Comparison of ENCODE assay signal across 8 cellular contexts in genomic region chr15:63121382-63122001, GRCh38. TPM values are rescaled to one million over a fixed set of nuclear protein-coding genes. Genes with fewer than 3 reads are reported as not detected.
A peak's percentile ranks its signal among the peaks of the same experiment; 100 is the strongest.
DNase-seq lines count a peak whose midpoint lies in the region; ATAC-seq, FAIRE-seq and TF ChIP-seq lines count a peak whose summit lies in the region.

TSS of gene LACTB (plus strand) at chr15:63121861. CDS start at chr15:63121872, 11 bp downstream.

- peak; percentile 47 for TF ChIP-seq POLR2A in A549 (IDR thresholded peaks at IDR 0.05; ENCODE audit: low read length)
- TF ChIP-seq POLR2A in spleen (IDR thresholded peaks at IDR 0.05): peak in 1 of 3 donors; percentile 36

- peaks cover 11 to 24% of the 10 kb centered on the region in 2 donors for H3K4me1 Mint-ChIP-seq in immature natural killer cell

- H3K4me3 Mint-ChIP-seq in immature natural killer cell: peak within 1 kb of the TSS; percentile 88 to 98 (median 93)

- peak within 1 kb of the TSS; percentile 85 for H3K4me2 ChIP-seq in A549

- peak; percentile 81 to 94 for DNase-seq in A549 (ENCODE audit: low read depth in 1 of 2, low spot score in 1 of 2)
- DNase-seq in NCI-H2227 treated with DMSO at 0.1 percent for 48 hours (lab: John Stamatoyannopoulos, UW): peak; percentile 45
- peak; percentile 58 for DNase-seq in activated CD4-positive, CD25-positive, alpha-beta regulatory T cell treated with anti-CD3 and anti-CD28 coated beads, Interleukin-2, amount 50 U/mL, for 16 hours (ENCODE audit: low read depth, low spot score)
- peak in 60 of 61 donors; percentile 34 to 93 (median 81) for DNase-seq in caudate nucleus (lab: John Stamatoyannopoulos, UW)
- peak; percentile 73 to 77 (median 76) for DNase-seq in immature natural killer cell
- DNase-seq in spleen: peak; percentile 96

- TF ChIP-seq CTCF in A549 (IDR thresholded peaks at IDR 0.05) (no peak), spleen (IDR thresholded peaks at IDR 0.05 in 8 of 11, conservative IDR thresholded peaks at IDR 0.05 in 3 of 11) (no peak)

- peaks cover 0 to 15% (median 13%) of the 10 kb centered on the region in 6 donors for H3K9me3 Mint-ChIP-seq in immature natural killer cell

- H3K4me1 ChIP-seq in A549: peaks cover 14% of the 10 kb centered on the region; the same call in 2 of the 3 replicates
- peaks cover 7 to 16% (median 10%) of the 10 kb centered on the region in 6 donors for H3K4me1 ChIP-seq in spleen

- no peak for FAIRE-seq in A549 (lab: Jason Lieb, UNC)

- peak; percentile 94 to 97 for ATAC-seq in A549
- peak; percentile 51 for ATAC-seq in GM18861 (IDR thresholded peaks at IDR 0.05; ENCODE audit: unreplicated experiment)
- ATAC-seq in HG03095 (IDR thresholded peaks at IDR 0.05; ENCODE audit: unreplicated experiment): peak; percentile 64

- H3K36me3 ChIP-seq in spleen: peaks cover 0 to 23% (median 3%) of the 10 kb centered on the region in 6 donors

- H3K27ac ChIP-seq in A549 (peak within 1 kb of the TSS; percentile 90 to 91), caudate nucleus (ENCODE audit: low read depth, low read length) (peak within 1 kb of the TSS; percentile 85), spleen (peak within 1 kb of the TSS; percentile 79 to 99 (median 98))

- POLR2A ChIA-PET in A549 (lab: Yijun Ruan, JAX): interaction anchor here (0.6 kb wide), 1 partner anchor 131 kb away, joined by 3 read pairs; no protein-coding TSS in a partner anchor

- CTCF ChIA-PET in A549 (lab: Yijun Ruan, JAX): interaction anchor here (0.7 to 1.7 kb wide), 3 partner anchors 10 to 74 kb away, joined by 3 to 8 read pairs (median 5); no protein-coding TSS in a partner anchor

- WGBS in A549 (ENCODE audit: missing lambda C conversion rate): 4% methylated on average over 23 of the region's 40 CpGs
- WGBS in spleen, 5 donors: 4 to 11% (median 6%) methylated on average over 24 to 40 of the region's 40 CpGs

- intact Hi-C loops in spleen (cut with DNase I; ENCODE audit: low total_unique reads): no loop called here

- H3K27ac Mint-ChIP-seq in immature natural killer cell: peak within 1 kb of the TSS; percentile 86 to 93 (median 90)

- no peaks in the 10 kb centered on the region for H3K27me3 ChIP-seq in spleen (replicated peaks in 1 of 7)

- TF ChIP-seq EP300 in A549 (IDR thresholded peaks at IDR 0.05): no peak

- H3K9me3 ChIP-seq in A549: peaks cover 17% of the 10 kb centered on the region
- H3K9me3 ChIP-seq in spleen: peaks cover 0 to 25% (median 19%) of the 10 kb centered on the region in 8 donors

- peak in 1 of 2 experiments; percentile 20; a peak in 1 of 5 replicates for TF ChIP-seq RAD21 in A549 (conservative IDR thresholded peaks at IDR 0.05 in 1 of 2, IDR thresholded peaks at IDR 0.05 in 1 of 2)

- peaks cover 0 to 5% (median 4%) of the 10 kb centered on the region in 3 donors for H3K27me3 Mint-ChIP-seq in immature natural killer cell (ENCODE audit: low read depth in 3 of 3)

- H3K4me3 ChIP-seq in A549 (peak within 1 kb of the TSS; percentile 89), spleen (peak within 1 kb of the TSS; percentile 75 to 99 (median 96))

- peaks cover 0 to 15% (median 4%) of the 10 kb centered on the region in 3 donors for H3K36me3 Mint-ChIP-seq in immature natural killer cell

TF ChIP-seq in A549, 52 proteins besides CTCF, POLR2A, EP300 and RAD21:
- TF ChIP-seq POLR2AphosphoS2 (conservative IDR thresholded peaks at IDR 0.05; ENCODE audit: low read length) (no peak), MAX (IDR thresholded peaks at IDR 0.05) (peak; percentile 42; the same call in 1 of the 2 replicates), JUN (IDR thresholded peaks at IDR 0.05) (peak in 1 of 2 experiments; percentile 81; a peak in 3 of 5 replicates), MAFK (IDR thresholded peaks at IDR 0.05; ENCODE audit: partially characterized antibody) (no peak), ZFP36 (IDR thresholded peaks at IDR 0.05; ENCODE audit: borderline replicate concordance, partially characterized antibody) (no peak), ELK1 (IDR thresholded peaks at IDR 0.05; ENCODE audit: low read depth, low read length) (no peak), KDM1A (IDR thresholded peaks at IDR 0.05; ENCODE audit: low read depth) (no peak), HES2 (IDR thresholded peaks at IDR 0.05) (no peak), GATA3 (IDR thresholded peaks at IDR 0.05; ENCODE audit: borderline replicate concordance) (0 out of 2 replicates have a peak, but pooled peaks have one; percentile 46), BCL3 (IDR thresholded peaks at IDR 0.05) (peak; percentile 24; the same call in 1 of the 3 replicates), REST (IDR thresholded peaks at IDR 0.05) (no peak), HOXB5 (CRISPR knock-in tag; IDR thresholded peaks at IDR 0.05) (no peak)

RNA-seq across cellular contexts. Expression of gene LACTB, which starts in this region (rescaled TPM):
- 31.0 and 59.6 TPM in 2 replicates for polyA plus RNA-seq in A549 (2011; rRNA removed)
- polyA plus RNA-seq in A549 (2012; cell fraction: cytosol; rRNA removed): 27.8 and 29.8 TPM in 2 replicates
- 16.7 and 18.5 TPM in 2 replicates for polyA plus RNA-seq in A549 (2012; cell fraction: nucleus; rRNA removed)
- polyA plus RNA-seq in A549 (2017; fragmentation: RNase III; extraction: RNeasy Plus Mini Kit Qiagen cat#74134 plus additional on column Dnase treatment): 56.5 to 69.8 TPM (median 56.7 TPM) in 3 replicates
- 8.8 and 9.4 TPM in 2 replicates for polyA minus RNA-seq in A549 (2011; rRNA and poly(A)+ RNA removed)
- 10 to 100 TPM; 11.3 to 11.7 (median 11.5) TPM for polyA plus RNA-seq in immature natural killer cell
- 10 to 100 TPM; 23.3 to 39.6 (median 28.5) TPM for total RNA-seq in spleen
- 10 to 100 TPM; 11.7 to 20.3 (median 14.0) TPM for polyA plus RNA-seq in spleen

Comparison
In these comparisons a context has a peak if more than half of its experiments do, and no peak if none do; other contexts are left out.
1. Peak in every context shown above with its lines: DNase-seq, ATAC-seq, H3K4me3 ChIP-seq and H3K27ac ChIP-seq.
2. DNase-seq: peak in every context shown above with its lines; median percentile 96 in spleen; 88 in A549; 81 in caudate nucleus; 76 in immature natural killer cell; 58 in activated CD4-positive, CD25-positive, alpha-beta regulatory T cell treated with anti-CD3 and anti-CD28 coated beads, Interleukin-2, amount 50 U/mL, for 16 hours; 45 in NCI-H2227 treated with DMSO at 0.1 percent for 48 hours.